9 cellular contexts compared by ENCODE assay signal in genomic region chr21:43733529-43734071, GRCh38. TPM values are rescaled to one million over a fixed set of nuclear protein-coding genes. Genes with fewer than 3 reads are reported as not detected.
DNase-seq lines count a peak whose midpoint lies in the region; ATAC-seq, FAIRE-seq and TF ChIP-seq lines count a peak whose summit lies in the region.
"Had no signal": no experiment of that assay in that cellular context is flagged by ENCODE, and none has a peak within 500 bp of the region (broad histone marks: within the 10 kb centered on the region; RNA-seq: fewer than 3 reads in every experiment).

No MANE protein-coding gene starts in this region.

- H3K9me3 ChIP-seq in mucosa of descending colon (no peaks in the 10 kb centered on the region), aorta (ENCODE audit: control insufficient read depth, low read length) (no peaks in the 10 kb centered on the region)

- 66 to 69% methylated on average over 15 of the region's 15 CpGs for WGBS in aorta, 2 donors

- FAIRE-seq in bronchial epithelial cell (lab: Jason Lieb, UNC) = no peak

- no peak overlapping the region for H3K27ac ChIP-seq in aorta (ENCODE audit: low read depth in 1 of 2, low read length in 2 of 2)

- intact Hi-C loops in mucosa of descending colon (cut with DNase I, micrococcal nuclease) (no loop called here), aorta (cut with DNase I) (loop anchor here in 1 of 2 donors (5.0 kb wide), 1 partner anchor 36 kb away; no protein-coding TSS in a partner anchor)

- DNase-seq in stimulated activated CD4-positive, alpha-beta T cell treated with anti-CD3 and anti-CD28 coated beads, Interleukin-15, amount 100 ng/mL, for 24 hours = peak; percentile 33
- no peak for DNase-seq in stimulated activated CD4-positive, alpha-beta T cell treated with anti-CD3 and anti-CD28 coated beads, Interleukin-4, amount 100 ng/mL, for 1 hour
- DNase-seq in bronchial epithelial cell (ENCODE audit: low read depth) (peak; percentile 53), mucosa of descending colon (peak in 1 of 3 donors; percentile 32), aorta (peak; percentile 49 to 78), NCI-H524 treated with DMSO at 0.1 percent for 48 hours (lab: John Stamatoyannopoulos, UW) (no peak), NCI-H2196 (lab: John Stamatoyannopoulos, UW; ENCODE audit: unreplicated experiment) (no peak)
- DNase-seq: NCI-H1092 had no signal

- peak; percentile 53 for ATAC-seq in mucosa of descending colon
- no peak for ATAC-seq in aorta (ENCODE audit: low FRiP score)
- no peak for ATAC-seq in HG03175 (IDR thresholded peaks at IDR 0.05; ENCODE audit: unreplicated experiment)

- TF ChIP-seq CTCF in bronchial epithelial cell (IDR thresholded peaks at IDR 0.05; ENCODE audit: insufficient read depth, low read length, severe bottlenecking) = no peak
- no peak for TF ChIP-seq CTCF in mucosa of descending colon (IDR thresholded peaks at IDR 0.05)

- H3K4me3 ChIP-seq in bronchial epithelial cell (ENCODE audit: low read depth, low read length) = no peak overlapping the region
- H3K4me3 ChIP-seq in mucosa of descending colon = no peak overlapping the region
- no peak overlapping the region for H3K4me3 ChIP-seq in aorta (ENCODE audit: low read length in 2 of 2)

- H3K4me1 ChIP-seq in mucosa of descending colon (ENCODE audit: low read depth) (peaks cover 42% of the 10 kb centered on the region), aorta (ENCODE audit: control insufficient read depth in 1 of 2, insufficient read depth in 2 of 2, low read length in 2 of 2) (no peaks in the 10 kb centered on the region)

- H3K27me3 ChIP-seq in bronchial epithelial cell (ENCODE audit: control insufficient read depth, insufficient read depth, low read length) (no peaks in the 10 kb centered on the region), aorta (ENCODE audit: control insufficient read depth in 1 of 2, insufficient read depth in 2 of 2, low read length in 1 of 2) (no peaks in the 10 kb centered on the region)

- peaks cover 35% of the 10 kb centered on the region for H3K36me3 ChIP-seq in bronchial epithelial cell (ENCODE audit: control insufficient read depth, insufficient read depth, low read length)
- H3K36me3 ChIP-seq in mucosa of descending colon (ENCODE audit: low read depth) = no peaks in the 10 kb centered on the region
- H3K36me3 ChIP-seq in aorta (ENCODE audit: control insufficient read depth in 1 of 2, insufficient read depth in 2 of 2, low read length in 1 of 2) = no peaks in the 10 kb centered on the region

RNA-seq across cellular contexts. Expression of gene PDXK, which starts 14.7 kb away (rescaled TPM):
- total RNA-seq in bronchial epithelial cell (535 and 591 TPM in 2 replicates), mucosa of descending colon (100 to 1,000 TPM; 113 to 179 (median 161) TPM), aorta (10 to 100 TPM; 90.7 to 94.4 TPM)
- polyA plus RNA-seq in aorta = 10 to 100 TPM; 25.8 to 38.2 TPM

RNA-seq across cellular contexts. Expression of gene CSTB, which starts 42.5 kb away (rescaled TPM):
- total RNA-seq in bronchial epithelial cell = 31.3 and 139 TPM in 2 replicates
- total RNA-seq in mucosa of descending colon = 10 to 100 TPM; 36.2 to 64.5 (median 56.8) TPM
- 10 to 100 TPM; 30.3 to 44.3 TPM for total RNA-seq in aorta
- polyA plus RNA-seq in aorta = 10 to 100 TPM; 44.6 to 71.6 TPM

RNA-seq across cellular contexts. Expression of gene RRP1, which starts 55.8 kb away (rescaled TPM):
- total RNA-seq in bronchial epithelial cell (27.1 and 34.5 TPM in 2 replicates), mucosa of descending colon (10 to 100 TPM; 15.9 to 16.3 (median 16.3) TPM), aorta (10 to 100 TPM; 17.5 to 18.1 TPM)
- polyA plus RNA-seq in aorta = 10 to 100 TPM in 1 of 2 donors, 1 to 10 TPM in 1; 4.4 to 17.9 TPM

Comparison
In these comparisons a context has a peak if more than half of its experiments do, and no peak if none do; other contexts are left out.
1. DNase-seq: peak in stimulated activated CD4-positive, alpha-beta T cell treated with anti-CD3 and anti-CD28 coated beads, Interleukin-15, amount 100 ng/mL, for 24 hours (single experiment), bronchial epithelial cell (single experiment) and aorta (2 of 2); none in stimulated activated CD4-positive, alpha-beta T cell treated with anti-CD3 and anti-CD28 coated beads, Interleukin-4, amount 100 ng/mL, for 1 hour (single experiment), NCI-H524 treated with DMSO at 0.1 percent for 48 hours (single experiment) and NCI-H2196 (single experiment).